12 cellular contexts compared by ENCODE assay signal in the genomic region with DNA sequence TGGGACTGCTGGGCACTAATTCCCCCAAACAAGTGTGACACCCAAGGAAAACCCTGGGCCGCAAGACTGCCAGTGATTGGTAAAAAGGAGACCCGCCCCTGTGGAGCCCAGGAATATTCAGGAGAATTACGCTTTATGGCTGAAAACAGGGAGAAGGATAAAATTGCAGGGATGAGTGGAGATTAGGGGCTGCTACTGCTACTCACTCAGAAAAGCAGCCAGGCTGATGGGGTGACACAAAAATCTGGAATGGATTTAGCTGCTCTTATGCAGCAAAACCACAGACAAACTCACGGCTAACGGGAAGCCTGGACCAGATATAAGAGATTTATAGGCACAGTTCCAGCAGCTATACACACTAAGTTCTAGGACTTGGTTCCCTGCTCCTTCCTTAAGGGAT. TPM values are rescaled to one million over a fixed set of nuclear protein-coding genes. Genes with fewer than 3 reads are reported as not detected.
DNase-seq lines count a peak whose midpoint lies in the region; ATAC-seq and TF ChIP-seq lines count a peak whose summit lies in the region.
"Had no signal": no experiment of that assay in that cellular context is flagged by ENCODE, and none has a peak within 500 bp of the region (broad histone marks: within the 10 kb centered on the region; RNA-seq: fewer than 3 reads in every experiment).

No MANE protein-coding gene starts in this region.

- TF ChIP-seq CTCF in A673 (conservative IDR thresholded peaks at IDR 0.05; ENCODE audit: low read depth, low read length) (no peak), HEK293 (tag by site-specific recombination; IDR thresholded peaks at IDR 0.05) (no peak), spleen (IDR thresholded peaks at IDR 0.05 in 8 of 11, conservative IDR thresholded peaks at IDR 0.05 in 3 of 11) (no peak)

- 45 to 66% (median 60%) methylated on average over 5 of the region's 5 CpGs for WGBS in spleen, 5 donors

- H3K4me1 ChIP-seq in A673 (ENCODE audit: insufficient read depth, low read length, poor library complexity, severe bottlenecking) (peaks cover 36% of the 10 kb centered on the region), HEK293 (ENCODE audit: control insufficient read depth, insufficient read depth, low read length) (peaks cover 16% of the 10 kb centered on the region), spleen (peaks cover 0 to 35% (median 14%) of the 10 kb centered on the region in 6 donors)

- CTCF ChIA-PET in A673 (lab: Charles Lee) = interaction anchor here (0.5 to 1.1 kb wide), 2 partner anchors 36 to 91 kb away, joined by 3 to 4 read pairs; no protein-coding TSS in a partner anchor
- CTCF ChIA-PET in HEK293 (lab: Yijun Ruan, JAX) = interaction anchor here (0.7 to 1.0 kb wide), 2 partner anchors 26 to 29 kb away, joined by 3 to 4 read pairs; no protein-coding TSS in a partner anchor

- H3K36me3 ChIP-seq in A673 (ENCODE audit: insufficient read depth, low read length, poor library complexity, severe bottlenecking) (no peaks in the 10 kb centered on the region), HEK293 (ENCODE audit: control insufficient read depth in 2 of 2, insufficient read depth in 1 of 2, low read length in 2 of 2) (no peaks in the 10 kb centered on the region), spleen (no peaks in the 10 kb centered on the region)
- H3K36me3 ChIP-seq: transverse colon had no signal

- no peak for ATAC-seq in HG02981 (IDR thresholded peaks at IDR 0.05; ENCODE audit: unreplicated experiment)
- ATAC-seq in HG03571 (IDR thresholded peaks at IDR 0.05; ENCODE audit: unreplicated experiment) = no peak

- intact Hi-C loops in A673 (cut with micrococcal nuclease; ENCODE audit: unreplicated experiment) = loop anchor here (1.0 kb wide), 1 partner anchor 24 kb away; no protein-coding TSS in a partner anchor
- intact Hi-C loops in spleen (cut with DNase I; ENCODE audit: low total_unique reads) = no loop called here

- peak overlapping the region; percentile 13 for H3K4me3 ChIP-seq in A673 (ENCODE audit: low read depth, low read length, poor library complexity, severe bottlenecking)
- no peak overlapping the region for H3K4me3 ChIP-seq in HEK293 (ENCODE audit: low read depth, low read length)
- no peak overlapping the region for H3K4me3 ChIP-seq in spleen
- H3K4me3 ChIP-seq: transverse colon had no signal

- peak; percentile 88 for DNase-seq in A673 (ENCODE audit: low spot score)
- DNase-seq in SK-N-DZ (ENCODE audit: low spot score) = peak; percentile 67
- DNase-seq in fibroblast of the conjunctiva (ENCODE audit: low read depth) = peak; percentile 51
- DNase-seq in spleen = no peak
- DNase-seq in ecto neural progenitor cell (ENCODE audit: low spot score) = no peak
- DNase-seq: activated naive CD4-positive, alpha-beta T cell treated with anti-CD3 and anti-CD28 coated beads for 36 hours; effector memory CD4-positive, alpha-beta T cell; occipital lobe; transverse colon had no signal

- TF ChIP-seq POLR2A in spleen (IDR thresholded peaks at IDR 0.05) = no peak

- H3K9me3 ChIP-seq in A673 (ENCODE audit: low read depth, low read length, poor library complexity, severe bottlenecking) (no peaks in the 10 kb centered on the region), HEK293 (ENCODE audit: control insufficient read depth, insufficient read depth, low read depth, low read length) (no peaks in the 10 kb centered on the region), spleen (no peaks in the 10 kb centered on the region)
- H3K9me3 ChIP-seq: transverse colon had no signal

- H3K27me3 ChIP-seq in A673 (replicated peaks; ENCODE audit: insufficient read depth, low read depth, low read length, poor library complexity) (no peaks in the 10 kb centered on the region), spleen (replicated peaks in 1 of 7) (peaks cover 0 to 59% (median 0%) of the 10 kb centered on the region in 7 donors)

- BruUV-seq in A673 (replicated peaks; lab: Mats Ljungman, UMichigan) = no TSS peak

- POLR2A ChIA-PET in A673 (lab: Charles Lee; ENCODE audit: low non-redundant PET) (no interaction called here), HEK293 (lab: Yijun Ruan, JAX) (interaction anchor here (1.5 kb wide), 1 partner anchor 24 kb away, joined by 7 read pairs; no protein-coding TSS in a partner anchor)

- H3K27ac ChIP-seq in A673 (ENCODE audit: low read depth, low read length, poor library complexity, severe bottlenecking) (no peak overlapping the region), HEK293 (ENCODE audit: extremely low read depth, low read depth, low read length) (0 out of 2 replicates have a peak overlapping the region, but pooled peaks have one; percentile 11), spleen (no peak overlapping the region)
- H3K27ac ChIP-seq: transverse colon had no signal

TF ChIP-seq in HEK293, 187 proteins besides CTCF, POLR2A, EP300 and RAD21 (continues in another document):
- TF ChIP-seq ZNF571 (tag by site-specific recombination; IDR thresholded peaks at IDR 0.05) (no peak), TRIM28 (IDR thresholded peaks at IDR 0.05; ENCODE audit: borderline replicate concordance, low read length) (no peak), ZNF664 (tag by site-specific recombination; IDR thresholded peaks at IDR 0.05) (no peak), ZNF146 (tag by site-specific recombination; IDR thresholded peaks at IDR 0.05) (no peak), RBAK (tag by site-specific recombination; IDR thresholded peaks at IDR 0.05) (no peak), ZNF350 (tag by site-specific recombination; IDR thresholded peaks at IDR 0.05) (no peak), ZBTB21 (tag by site-specific recombination; IDR thresholded peaks at IDR 0.05) (no peak), ZNF140 (tag by site-specific recombination; IDR thresholded peaks at IDR 0.05) (no peak)
- TF ChIP-seq, protein P1, sequence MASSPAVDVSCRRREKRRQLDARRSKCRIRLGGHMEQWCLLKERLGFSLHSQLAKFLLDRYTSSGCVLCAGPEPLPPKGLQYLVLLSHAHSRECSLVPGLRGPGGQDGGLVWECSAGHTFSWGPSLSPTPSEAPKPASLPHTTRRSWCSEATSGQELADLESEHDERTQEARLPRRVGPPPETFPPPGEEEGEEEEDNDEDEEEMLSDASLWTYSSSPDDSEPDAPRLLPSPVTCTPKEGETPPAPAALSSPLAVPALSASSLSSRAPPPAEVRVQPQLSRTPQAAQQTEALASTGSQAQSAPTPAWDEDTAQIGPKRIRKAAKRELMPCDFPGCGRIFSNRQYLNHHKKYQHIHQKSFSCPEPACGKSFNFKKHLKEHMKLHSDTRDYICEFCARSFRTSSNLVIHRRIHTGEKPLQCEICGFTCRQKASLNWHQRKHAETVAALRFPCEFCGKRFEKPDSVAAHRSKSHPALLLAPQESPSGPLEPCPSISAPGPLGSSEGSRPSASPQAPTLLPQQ (tag by site-specific recombination; IDR thresholded peaks at IDR 0.05) = no peak
- TF ChIP-seq, protein P2, sequence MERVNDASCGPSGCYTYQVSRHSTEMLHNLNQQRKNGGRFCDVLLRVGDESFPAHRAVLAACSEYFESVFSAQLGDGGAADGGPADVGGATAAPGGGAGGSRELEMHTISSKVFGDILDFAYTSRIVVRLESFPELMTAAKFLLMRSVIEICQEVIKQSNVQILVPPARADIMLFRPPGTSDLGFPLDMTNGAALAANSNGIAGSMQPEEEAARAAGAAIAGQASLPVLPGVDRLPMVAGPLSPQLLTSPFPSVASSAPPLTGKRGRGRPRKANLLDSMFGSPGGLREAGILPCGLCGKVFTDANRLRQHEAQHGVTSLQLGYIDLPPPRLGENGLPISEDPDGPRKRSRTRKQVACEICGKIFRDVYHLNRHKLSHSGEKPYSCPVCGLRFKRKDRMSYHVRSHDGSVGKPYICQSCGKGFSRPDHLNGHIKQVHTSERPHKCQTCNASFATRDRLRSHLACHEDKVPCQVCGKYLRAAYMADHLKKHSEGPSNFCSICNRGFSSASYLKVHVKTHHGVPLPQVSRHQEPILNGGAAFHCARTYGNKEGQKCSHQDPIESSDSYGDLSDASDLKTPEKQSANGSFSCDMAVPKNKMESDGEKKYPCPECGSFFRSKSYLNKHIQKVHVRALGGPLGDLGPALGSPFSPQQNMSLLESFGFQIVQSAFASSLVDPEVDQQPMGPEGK (tag by site-specific recombination; IDR thresholded peaks at IDR 0.05) = no peak
- TF ChIP-seq, protein P3, sequence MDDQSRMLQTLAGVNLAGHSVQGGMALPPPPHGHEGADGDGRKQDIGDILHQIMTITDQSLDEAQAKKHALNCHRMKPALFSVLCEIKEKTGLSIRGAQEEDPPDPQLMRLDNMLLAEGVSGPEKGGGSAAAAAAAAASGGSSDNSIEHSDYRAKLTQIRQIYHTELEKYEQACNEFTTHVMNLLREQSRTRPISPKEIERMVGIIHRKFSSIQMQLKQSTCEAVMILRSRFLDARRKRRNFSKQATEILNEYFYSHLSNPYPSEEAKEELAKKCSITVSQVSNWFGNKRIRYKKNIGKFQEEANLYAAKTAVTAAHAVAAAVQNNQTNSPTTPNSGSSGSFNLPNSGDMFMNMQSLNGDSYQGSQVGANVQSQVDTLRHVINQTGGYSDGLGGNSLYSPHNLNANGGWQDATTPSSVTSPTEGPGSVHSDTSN (CRISPR knock-in tag; IDR thresholded peaks at IDR 0.05) = no peak

RNA-seq across cellular contexts. Expression of a gene that starts 4.4 kb away (rescaled TPM):
- total RNA-seq in A673 (2021) (59.2 and 64.6 TPM in 2 replicates), spleen (10 to 100 TPM; 26.5 to 58.3 (median 32.8) TPM)
- 41.3 and 45.7 TPM in 2 replicates for polyA plus RNA-seq in SK-N-DZ (2014; cell fraction: cytosol; rRNA removed)
- polyA plus RNA-seq in SK-N-DZ (2014; cell fraction: nucleus; rRNA removed) = 28.2 and 42.0 TPM in 2 replicates
- polyA plus RNA-seq in spleen = 10 to 100 TPM; 15.6 to 18.2 (median 15.9) TPM

RNA-seq across cellular contexts. Expression of a gene that starts 42.5 kb away (rescaled TPM):
- total RNA-seq in A673 (2021) = 193 and 204 TPM in 2 replicates
- 64.3 and 72.3 TPM in 2 replicates for polyA plus RNA-seq in SK-N-DZ (2014; cell fraction: cytosol; rRNA removed)
- 30.6 and 41.2 TPM in 2 replicates for polyA plus RNA-seq in SK-N-DZ (2014; cell fraction: nucleus; rRNA removed)
- total RNA-seq in spleen = 100 to 1,000 TPM; 163 to 281 (median 213) TPM
- polyA plus RNA-seq in spleen = 10 to 100 TPM; 21.6 to 62.1 (median 57.9) TPM

Comparison
In these comparisons a context has a peak if more than half of its experiments do, and no peak if none do; other contexts are left out.
1. DNase-seq: peak in A673 (single experiment), SK-N-DZ (single experiment) and fibroblast of the conjunctiva (single experiment); none in spleen (single experiment) and ecto neural progenitor cell (single experiment).